In the genomic region with DNA sequence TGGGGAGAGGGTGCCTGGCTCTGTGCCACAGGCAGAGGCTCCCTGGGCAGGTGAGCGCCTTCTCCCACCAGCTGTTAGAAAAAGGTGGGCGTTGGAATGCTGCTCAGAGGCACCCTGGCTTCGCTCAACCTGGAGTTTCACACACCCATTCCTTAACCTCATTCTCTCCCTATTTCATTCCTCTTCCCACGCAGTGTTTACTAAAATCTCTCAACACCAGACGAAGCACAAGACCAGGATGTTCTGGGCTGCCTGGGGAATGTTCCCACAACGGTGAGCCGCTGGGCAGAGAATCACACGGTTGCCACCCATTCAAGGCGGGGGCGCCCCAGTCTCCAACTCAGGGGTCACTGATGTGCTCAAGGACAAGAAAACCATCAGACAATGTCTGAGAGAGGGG, we compare ENCODE assay signal across 17 cellular contexts.
DNase-seq lines count a peak whose midpoint lies in the region; ATAC-seq and TF ChIP-seq lines count a peak whose summit lies in the region.
"Had no signal": no experiment of that assay in that cellular context is flagged by ENCODE, and none has a peak within 500 bp of the region (broad histone marks: within the 10 kb centered on the region; RNA-seq: fewer than 3 reads in every experiment).

No MANE protein-coding gene starts in this region.

- H3K36me3 ChIP-seq in neural progenitor cell (no peaks in the 10 kb centered on the region), prostate gland (no peaks in the 10 kb centered on the region), body of pancreas (replicated peaks in 1 of 2; ENCODE audit: insufficient read depth in 1 of 2, low read depth in 2 of 2) (no peaks in the 10 kb centered on the region)

- ATAC-seq in body of pancreas, result no peak
- ATAC-seq: GM12878 had no signal

- H3K36me3 Mint-ChIP-seq in H9 (ENCODE audit: insufficient read depth in 1 of 3, low read depth in 3 of 3) (no peaks in the 10 kb centered on the region), neural progenitor cell (no peaks in the 10 kb centered on the region)
- H3K36me3 Mint-ChIP-seq: CD4-positive, alpha-beta memory T cell had no signal

- no peak overlapping the region for H3K23ac ChIP-seq in H9 (ENCODE audit: insufficient read length, low read depth, low read length)

- H3F3A ChIP-seq in neural progenitor cell (ENCODE audit: low read depth), result no peaks in the 10 kb centered on the region

- H3K18ac ChIP-seq in H9 (ENCODE audit: insufficient read length, low read depth, low read length), result no peak overlapping the region

- H2AK5ac ChIP-seq in H9 (ENCODE audit: insufficient read length, low read length), result no peak overlapping the region

- POLR2A ChIA-PET in GM10248 (lab: Yijun Ruan, JAX), result no interaction called here

- H3K4me2 ChIP-seq in H9 (ENCODE audit: insufficient read depth, insufficient read length, low read length), result no peak overlapping the region
- no peak overlapping the region for H3K4me2 ChIP-seq in neural progenitor cell

- H3K27me3 Mint-ChIP-seq in H9 (ENCODE audit: low read depth) (peaks cover 5% of the 10 kb centered on the region; the same call in 1 of the 2 replicates), neural progenitor cell (ENCODE audit: insufficient read depth, low read depth) (no peaks in the 10 kb centered on the region)

- H3K79me1 ChIP-seq in H9 (ENCODE audit: insufficient read depth, low read depth, low read length, poor library complexity, severe bottlenecking), result no peaks in the 10 kb centered on the region

- H3K9ac ChIP-seq in H9 (ENCODE audit: extremely low read depth, insufficient read length, low read length), result no peak overlapping the region
- H3K9ac ChIP-seq in neural progenitor cell, result no peak overlapping the region

- H3K4me1 ChIP-seq in H9 (ENCODE audit: insufficient read depth, low read length) (0 out of 2 replicates have a peak, but pooled peaks cover 4% of the 10 kb centered on the region), neural progenitor cell (no peaks in the 10 kb centered on the region), prostate gland (replicated peaks) (no peaks in the 10 kb centered on the region), body of pancreas (no peaks in the 10 kb centered on the region)
- H3K4me1 ChIP-seq: Caco-2 had no signal

- H3K27ac ChIP-seq in H9 (ENCODE audit: insufficient read length, low read depth, low read length) (no peak overlapping the region), neural progenitor cell (no peak overlapping the region), prostate gland (no peak overlapping the region), body of pancreas (no peak overlapping the region)

- no peak overlapping the region for H3T11ph ChIP-seq in H9 (ENCODE audit: low read length)

- TF ChIP-seq CTCF in H9 (conservative IDR thresholded peaks at IDR 0.05) (no peak), neural progenitor cell (IDR thresholded peaks at IDR 0.05) (no peak), prostate gland (IDR thresholded peaks at IDR 0.05) (no peak), GM10248 (IDR thresholded peaks at IDR 0.05; ENCODE audit: control extremely low read depth, extremely low read depth, low read depth, missing control alignments) (no peak), body of pancreas (IDR thresholded peaks at IDR 0.05) (no peak)

- no peak overlapping the region for H3K56ac ChIP-seq in H9 (ENCODE audit: insufficient read length, low read depth, low read length)

- H3K79me2 ChIP-seq in H9 (ENCODE audit: insufficient read depth, low read length) (no peaks in the 10 kb centered on the region), neural progenitor cell (ENCODE audit: low read depth) (no peaks in the 10 kb centered on the region)

- no peak for TF ChIP-seq POLR2A in prostate gland (IDR thresholded peaks at IDR 0.05)
- no peak for TF ChIP-seq POLR2A in body of pancreas (IDR thresholded peaks at IDR 0.05)

- H4K8ac ChIP-seq in H9 (replicated peaks; ENCODE audit: insufficient read length, low read depth, low read length), result no peak overlapping the region

- H3K23me2 ChIP-seq in H9 (ENCODE audit: insufficient read length, low read depth, low read length, poor library complexity, severe bottlenecking), result no peaks in the 10 kb centered on the region

- TF ChIP-seq EP300 in Ishikawa (IDR thresholded peaks at IDR 0.05; ENCODE audit: borderline replicate concordance), result no peak

- H4K20me1 ChIP-seq in H9 (ENCODE audit: control insufficient read depth, insufficient read depth, insufficient read length) (no peaks in the 10 kb centered on the region), neural progenitor cell (ENCODE audit: low read depth) (no peaks in the 10 kb centered on the region)

- H2BK15ac ChIP-seq in H9 (ENCODE audit: low read depth, low read length), result no peak overlapping the region

- no peak overlapping the region for H4K5ac ChIP-seq in H9 (ENCODE audit: insufficient read length, low read depth, low read length)

- no peak overlapping the region for H2BK20ac ChIP-seq in H9 (ENCODE audit: low read depth, low read length, poor library complexity, severe bottlenecking)

- H2BK120ac ChIP-seq in H9 (ENCODE audit: low read depth, low read length, poor library complexity, severe bottlenecking), result no peak overlapping the region

- no peak for DNase-seq in H9
- DNase-seq in ecto neural progenitor cell (ENCODE audit: low spot score), result peak; percentile 39
- no peak for DNase-seq in neural progenitor cell (ENCODE audit: low spot score)
- no peak for DNase-seq in prostate gland (ENCODE audit: low spot score)
- DNase-seq in GM10248 (ENCODE audit: extremely low spot score), result no peak
- no peak for DNase-seq in body of pancreas
- DNase-seq in putamen (ENCODE audit: low spot score), result no peak
- DNase-seq: C1 segment of cervical spinal cord; Caco-2; CD4-positive, alpha-beta memory T cell; DMS153; DND-41; GOT3; HCEC 1CT; HFFc6 had no signal

- no peak overlapping the region for H4K91ac ChIP-seq in H9 (ENCODE audit: insufficient read length, low read depth, low read length)

- intact Hi-C loops in prostate gland (cut with DNase I) (no loop called here), body of pancreas (cut with DNase I) (no loop called here)

- H3K9me3 ChIP-seq in H9 (ENCODE audit: control insufficient read depth, low read depth, low read length) (no peaks in the 10 kb centered on the region), neural progenitor cell (ENCODE audit: low read depth) (no peaks in the 10 kb centered on the region), prostate gland (no peaks in the 10 kb centered on the region), body of pancreas (no peaks in the 10 kb centered on the region)
- H3K9me3 ChIP-seq: Caco-2 had no signal

- H2AFZ ChIP-seq in H9 (ENCODE audit: low read length) (no peak overlapping the region), neural progenitor cell (replicated peaks) (peak overlapping the region; percentile 61)

- 100% methylated on average over 1 of the region's 10 CpGs for WGBS in H9 (ENCODE audit: extremely low coverage, insufficient read length, low lambda C conversion rate)
- 46% methylated on average over 10 of the region's 10 CpGs for WGBS in prostate gland
- WGBS in body of pancreas, 2 donors, result 82 to 84% methylated on average over 10 of the region's 10 CpGs

- no peak overlapping the region for H2BK5ac ChIP-seq in H9 (ENCODE audit: insufficient read length, low read length)

- CTCF ChIA-PET in GM10248 (lab: Yijun Ruan, JAX), result no interaction called here

- H3K4ac ChIP-seq in H9 (ENCODE audit: low read depth, low read length), result no peak overlapping the region

- H3K4me1 Mint-ChIP-seq in H9, result peaks cover 11% of the 10 kb centered on the region in 2 experiments
- no peaks in the 10 kb centered on the region for H3K4me1 Mint-ChIP-seq in neural progenitor cell
- H3K4me1 Mint-ChIP-seq: CD4-positive, alpha-beta memory T cell had no signal

- no peak overlapping the region for H3K14ac ChIP-seq in H9 (ENCODE audit: insufficient read depth, low read length)

- TF ChIP-seq RAD21 in Ishikawa (IDR thresholded peaks at IDR 0.05; ENCODE audit: low read depth), result no peak

- H3K4me3 ChIP-seq in neural progenitor cell (no peak overlapping the region), prostate gland (no peak overlapping the region), body of pancreas (no peak overlapping the region)
- H3K4me3 ChIP-seq: GM12878 had no signal

- no peaks in the 10 kb centered on the region for H3K27me3 ChIP-seq in H9 (ENCODE audit: insufficient read depth, low read length)
- peaks cover 2% of the 10 kb centered on the region for H3K27me3 ChIP-seq in neural progenitor cell
- no peaks in the 10 kb centered on the region for H3K27me3 ChIP-seq in prostate gland (replicated peaks; ENCODE audit: insufficient read depth)
- H3K27me3 ChIP-seq in body of pancreas, result no peaks in the 10 kb centered on the region

- H3K9me3 Mint-ChIP-seq in H9, result no peaks in the 10 kb centered on the region
- no peaks in the 10 kb centered on the region for H3K9me3 Mint-ChIP-seq in neural progenitor cell
- H3K9me3 Mint-ChIP-seq: HFFc6 had no signal

- H3K27ac Mint-ChIP-seq in H9 (peak overlapping the region in 2 of 3 experiments; percentile 19 to 57; a peak in 3 of 7 replicates), neural progenitor cell (no peak overlapping the region)
- H3K27ac Mint-ChIP-seq: HFFc6 had no signal

- no peak overlapping the region for H2BK12ac ChIP-seq in H9 (ENCODE audit: insufficient read length, low read depth, low read length)

- H3K4me3 Mint-ChIP-seq in H9 (no peak overlapping the region), neural progenitor cell (no peak overlapping the region)
- H3K4me3 Mint-ChIP-seq: CD4-positive, alpha-beta memory T cell; HFFc6 had no signal

TF ChIP-seq in Ishikawa, 13 proteins besides CTCF, POLR2A, EP300 and RAD21:
- TF ChIP-seq TAF1 (IDR thresholded peaks at IDR 0.05; ENCODE audit: low read depth) (no peak), NFIC (IDR thresholded peaks at IDR 0.05) (0 out of 2 replicates have a peak, but pooled peaks have one; percentile 7)
